Comparison of ENCODE assay signal across 22 cellular contexts in the genomic region with DNA sequence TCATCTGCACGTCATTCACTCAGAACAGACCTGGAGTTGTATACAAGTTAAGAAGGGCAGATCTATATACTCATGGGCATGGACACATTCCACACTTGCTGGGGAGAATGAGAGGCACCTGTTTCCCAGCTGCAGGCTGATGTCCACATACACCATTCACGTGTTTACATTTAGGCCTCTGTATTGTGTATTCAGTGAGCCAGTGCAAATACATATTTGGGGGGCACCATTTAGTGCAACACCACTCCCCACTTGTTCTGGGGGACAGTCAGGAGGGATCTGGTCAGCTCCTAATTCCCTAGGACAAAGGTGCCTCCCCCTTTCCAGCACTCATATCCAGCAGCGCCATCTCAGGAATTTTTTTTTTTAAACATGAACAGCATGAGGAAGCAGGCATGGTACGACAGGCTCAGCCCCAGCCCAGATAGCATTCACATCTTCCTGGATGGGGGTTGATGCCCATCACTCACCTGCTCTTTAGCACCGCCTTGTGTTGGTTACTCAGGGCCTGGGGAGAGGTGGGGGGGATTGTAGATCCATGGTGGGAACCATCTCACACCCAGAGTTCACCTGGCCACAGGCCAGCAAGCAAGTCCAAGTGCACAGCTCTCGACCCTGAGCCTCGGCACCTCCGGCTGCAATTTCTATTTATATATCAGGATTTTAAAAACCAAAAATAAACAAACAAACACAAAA. TPM values are rescaled to one million over a fixed set of nuclear protein-coding genes. Genes with fewer than 3 reads are reported as not detected.
DNase-seq lines count a peak whose midpoint lies in the region; ATAC-seq and TF ChIP-seq lines count a peak whose summit lies in the region.
"Had no signal": no experiment of that assay in that cellular context is flagged by ENCODE, and none has a peak within 500 bp of the region (broad histone marks: within the 10 kb centered on the region; RNA-seq: fewer than 3 reads in every experiment).

No MANE protein-coding gene starts in this region.

- peaks cover 26% of the 10 kb centered on the region for H3K4me1 ChIP-seq in CD8-positive, alpha-beta memory T cell (ENCODE audit: insufficient read depth, low read length)
- peaks cover 11% of the 10 kb centered on the region for H3K4me1 ChIP-seq in GM23338 (ENCODE audit: insufficient read depth)
- H3K4me1 ChIP-seq in OCI-LY1 (ENCODE audit: insufficient read depth, low read length, severe bottlenecking): peaks cover 46% of the 10 kb centered on the region

- CTCF ChIA-PET in CD8-positive, alpha-beta memory T cell (lab: Charles Lee): no interaction called here

- peak; percentile 21 to 53; a peak in 3 of 4 replicates for TF ChIP-seq CTCF in GM23338 (conservative IDR thresholded peaks at IDR 0.05; ENCODE audit: low read depth in 2 of 2)
- TF ChIP-seq CTCF in OCI-LY1 (IDR thresholded peaks at IDR 0.05; ENCODE audit: low read length): peak; percentile 33; the same call in 1 of the 2 replicates

- H3K36me3 Mint-ChIP-seq in CD8-positive, alpha-beta memory T cell: peaks cover 0 to 12% (median 0%) of the 10 kb centered on the region in 3 donors
- H3K36me3 Mint-ChIP-seq in GM23338 (ENCODE audit: low read depth): peaks cover 11% of the 10 kb centered on the region
- peaks cover 2% of the 10 kb centered on the region in 2 donors for H3K36me3 Mint-ChIP-seq in activated T-cell treated with anti-CD3 and anti-CD28 coated beads, Interleukin-2, amount 50 U/mL, for 72 hours (ENCODE audit: insufficient read depth in 2 of 2)
- H3K36me3 Mint-ChIP-seq: stimulated activated memory B cell treated with anti-CD40 and anti-IgM and Interleukin-4, amounts not matched to agents 10 μg/mL and 1 μg/mL and 100 μg/mL, for 72 hours had no signal

- peak overlapping the region in 1 of 7 donors; percentile 38 for H3K4me3 Mint-ChIP-seq in CD8-positive, alpha-beta memory T cell
- H3K4me3 Mint-ChIP-seq in GM23338: no peak overlapping the region
- H3K4me3 Mint-ChIP-seq in activated T-cell treated with anti-CD3 and anti-CD28 coated beads, Interleukin-2, amount 50 U/mL, for 72 hours: no peak overlapping the region
- H3K4me3 Mint-ChIP-seq: activated CD4-positive, alpha-beta memory T cell treated with anti-CD3 and anti-CD28 coated beads for 36 hours; stimulated activated memory B cell treated with anti-CD40 and anti-IgM and Interleukin-4, amounts not matched to agents 10 μg/mL and 1 μg/mL and 100 μg/mL, for 72 hours had no signal

- no peak overlapping the region for H3K4me2 ChIP-seq in GM23338
- H3K4me2 ChIP-seq in OCI-LY1 (ENCODE audit: low read length): no peak overlapping the region

- H2AFZ ChIP-seq in GM23338: peak overlapping the region; percentile 38; the same call in 1 of the 2 replicates
- peak overlapping the region; percentile 71; the same call in 1 of the 2 replicates for H2AFZ ChIP-seq in OCI-LY1 (ENCODE audit: low read length)

- H3K9me3 Mint-ChIP-seq in CD8-positive, alpha-beta memory T cell: no peaks in the 10 kb centered on the region
- peaks cover 21% of the 10 kb centered on the region for H3K9me3 Mint-ChIP-seq in GM23338
- no peaks in the 10 kb centered on the region for H3K9me3 Mint-ChIP-seq in activated T-cell treated with anti-CD3 and anti-CD28 coated beads, Interleukin-2, amount 50 U/mL, for 72 hours
- H3K9me3 Mint-ChIP-seq: activated CD4-positive, alpha-beta memory T cell treated with anti-CD3 and anti-CD28 coated beads for 36 hours; stimulated activated memory B cell treated with anti-CD40 and anti-IgM and Interleukin-4, amounts not matched to agents 10 μg/mL and 1 μg/mL and 100 μg/mL, for 72 hours had no signal

- H3K9ac ChIP-seq in OCI-LY1 (ENCODE audit: low read length): no peak overlapping the region

- H3K9me2 ChIP-seq in GM23338 (ENCODE audit: insufficient read depth) (no peaks in the 10 kb centered on the region), OCI-LY1 (ENCODE audit: low read depth, low read length) (no peaks in the 10 kb centered on the region)

- no peaks in the 10 kb centered on the region for H3K27me3 Mint-ChIP-seq in CD8-positive, alpha-beta memory T cell
- H3K27me3 Mint-ChIP-seq in GM23338 (ENCODE audit: insufficient read depth, low read depth, poor library complexity): peaks cover 14% of the 10 kb centered on the region
- H3K27me3 Mint-ChIP-seq in activated T-cell treated with anti-CD3 and anti-CD28 coated beads, Interleukin-2, amount 50 U/mL, for 72 hours (ENCODE audit: low read depth): no peaks in the 10 kb centered on the region
- H3K27me3 Mint-ChIP-seq: activated CD4-positive, alpha-beta memory T cell treated with anti-CD3 and anti-CD28 coated beads for 36 hours; stimulated activated memory B cell treated with anti-CD40 and anti-IgM and Interleukin-4, amounts not matched to agents 10 μg/mL and 1 μg/mL and 100 μg/mL, for 72 hours had no signal

- H3K27ac Mint-ChIP-seq in CD8-positive, alpha-beta memory T cell: peak overlapping the region in 6 of 8 donors; percentile 8 to 70 (median 26)
- no peak overlapping the region for H3K27ac Mint-ChIP-seq in GM23338
- H3K27ac Mint-ChIP-seq in activated T-cell treated with anti-CD3 and anti-CD28 coated beads, Interleukin-2, amount 50 U/mL, for 72 hours: no peak overlapping the region
- H3K27ac Mint-ChIP-seq: activated CD4-positive, alpha-beta memory T cell treated with anti-CD3 and anti-CD28 coated beads for 36 hours; brain had no signal

- H3K36me3 ChIP-seq in CD8-positive, alpha-beta memory T cell (ENCODE audit: insufficient read depth, low read length): no peaks in the 10 kb centered on the region
- H3K36me3 ChIP-seq in GM23338 (ENCODE audit: insufficient read depth) (no peaks in the 10 kb centered on the region), OCI-LY1 (ENCODE audit: insufficient read depth, low read length) (no peaks in the 10 kb centered on the region)

- H3K79me2 ChIP-seq in GM23338 (replicated peaks; ENCODE audit: insufficient read depth) (peaks cover 15% of the 10 kb centered on the region), OCI-LY1 (ENCODE audit: insufficient read depth, low read length) (peaks cover 12% of the 10 kb centered on the region)

- H3K9me3 ChIP-seq in CD8-positive, alpha-beta memory T cell (ENCODE audit: low read length): no peaks in the 10 kb centered on the region
- no peaks in the 10 kb centered on the region for H3K9me3 ChIP-seq in OCI-LY1 (ENCODE audit: low read length)
- H3K9me3 ChIP-seq: testis had no signal

- H4K20me1 ChIP-seq in GM23338 (replicated peaks; ENCODE audit: insufficient read depth): peaks cover 5% of the 10 kb centered on the region
- no peaks in the 10 kb centered on the region for H4K20me1 ChIP-seq in OCI-LY1 (ENCODE audit: insufficient read depth, low read length)

- H3K4me3 ChIP-seq in CD8-positive, alpha-beta memory T cell (ENCODE audit: low read length): no peak overlapping the region
- H3K4me3 ChIP-seq in GM23338 (no peak overlapping the region), OCI-LY1 (ENCODE audit: low read depth, low read length, poor library complexity, severe bottlenecking) (no peak overlapping the region)
- H3K4me3 ChIP-seq: GM12878, skin epidermis, testis had no signal

- H3K4me1 Mint-ChIP-seq in CD8-positive, alpha-beta memory T cell: peaks cover 27 to 61% (median 32%) of the 10 kb centered on the region in 3 donors
- H3K4me1 Mint-ChIP-seq in GM23338: peaks cover 2% of the 10 kb centered on the region; the same call in 1 of the 3 replicates
- peaks cover 24% of the 10 kb centered on the region for H3K4me1 Mint-ChIP-seq in activated T-cell treated with anti-CD3 and anti-CD28 coated beads, Interleukin-2, amount 50 U/mL, for 72 hours (ENCODE audit: low read depth)

- H3F3A ChIP-seq in GM23338 (replicated peaks; ENCODE audit: low read depth) (no peaks in the 10 kb centered on the region), OCI-LY1 (ENCODE audit: insufficient read depth, low read length) (peaks cover 7% of the 10 kb centered on the region; the same call in 1 of the 2 replicates)

- DNase-seq in CD8-positive, alpha-beta memory T cell: no peak
- peak; percentile 66 for DNase-seq in GM23338 (ENCODE audit: low spot score)
- DNase-seq in left kidney (ENCODE audit: low read depth, low spot score): peak; percentile 21
- DNase-seq in GM19238 (ENCODE audit: insufficient read length, low spot score): no peak
- DNase-seq in activated T-cell treated with anti-CD3 and anti-CD28 coated beads, Interleukin-2, amount 50 U/mL, for 72 hours: no peak
- DNase-seq: activated CD4-positive, alpha-beta memory T cell treated with anti-CD3 and anti-CD28 coated beads for 36 hours; activated CD4-positive, CD25-positive, alpha-beta regulatory T cell; activated gamma-delta T cell; DMS79; kidney glomerular epithelial cell; mammary epithelial cell; NCI-H2171 treated with DMSO at 0.1 percent for 48 hours; nucleus accumbens; stimulated activated CD4-positive, alpha-beta T cell treated with anti-CD3 and anti-CD28 coated beads, Interleukin-2, amount 100 ng/mL, for 24 hours; T-helper 9 cell; testis had no signal

- ATAC-seq in GM23338 (peak; percentile 4; the same call in 2 of the 3 replicates), SK-N-SH treated with all-trans-retinoic acid at 6 μM for 48 hours (no peak)
- no peak for ATAC-seq in activated T-cell treated with anti-CD3 and anti-CD28 coated beads, Interleukin-2, amount 50 U/mL, for 72 hours (replicated peaks in 1 of 2)
- ATAC-seq: GM12878; stimulated activated memory B cell treated with anti-CD40 and anti-IgM and Interleukin-4, amounts not matched to agents 10 μg/mL and 1 μg/mL and 100 μg/mL, for 72 hours had no signal

- H3K27me3 ChIP-seq in CD8-positive, alpha-beta memory T cell (ENCODE audit: insufficient read depth, low read length, poor library complexity, severe bottlenecking): no peaks in the 10 kb centered on the region
- H3K27me3 ChIP-seq in GM23338 (ENCODE audit: insufficient read depth): no peaks in the 10 kb centered on the region
- no peaks in the 10 kb centered on the region for H3K27me3 ChIP-seq in OCI-LY1 (ENCODE audit: insufficient read depth, low read length)
- H3K27me3 ChIP-seq: testis had no signal

- H3K27ac ChIP-seq in CD8-positive, alpha-beta memory T cell (ENCODE audit: low read depth, low read length): no peak overlapping the region
- H3K27ac ChIP-seq in GM23338 (ENCODE audit: low read depth): no peak overlapping the region
- H3K27ac ChIP-seq in OCI-LY1 (ENCODE audit: low read depth, low read length, poor library complexity, severe bottlenecking): peak overlapping the region; percentile 84
- H3K27ac ChIP-seq: skin epidermis, testis had no signal

- POLR2A ChIA-PET in CD8-positive, alpha-beta memory T cell (lab: Charles Lee): interaction anchor here (0.6 kb wide), 1 partner anchor 358 kb away, joined by 3 read pairs; no protein-coding TSS in a partner anchor

TF ChIP-seq in GM23338, 12 proteins besides CTCF, POLR2A, EP300 and RAD21 (continues in another document):
- TF ChIP-seq ZNF331 (CRISPR knock-in tag; IDR thresholded peaks at IDR 0.05; ENCODE audit: low read depth) (no peak), POLR2AphosphoS5 (IDR thresholded peaks at IDR 0.05; ENCODE audit: low read depth) (no peak)

RNA-seq across cellular contexts. Expression of a gene that starts 56.9 kb away (rescaled TPM):
- 1 to 10 TPM; 7.3 to 9.7 TPM for total RNA-seq in CD8-positive, alpha-beta memory T cell
- polyA plus RNA-seq in CD8-positive, alpha-beta memory T cell: 6.8 TPM
- total RNA-seq in GM23338 (2014; rRNA removed; shearing (Covaris generic)): 44.0 and 45.6 TPM in 2 replicates
- polyA plus RNA-seq in GM23338 (2016; fragmentation: Nextera tagmentation; extraction: Ambion mirVana): 13.1 and 14.4 TPM in 2 replicates
- total RNA-seq in activated T-cell treated with anti-CD3 and anti-CD28 coated beads, Interleukin-2, amount 50 U/mL, for 72 hours: 10 to 100 TPM; 13.3 to 14.9 TPM

Comparison
In these comparisons a context has a peak if more than half of its experiments do, and no peak if none do; other contexts are left out.
1. DNase-seq: peak in GM23338 (single experiment) and left kidney (single experiment); none in CD8-positive, alpha-beta memory T cell (0 of 5), GM19238 (single experiment) and activated T-cell treated with anti-CD3 and anti-CD28 coated beads, Interleukin-2, amount 50 U/mL, for 72 hours (0 of 2).
2. H3K27ac Mint-ChIP-seq: peak in CD8-positive, alpha-beta memory T cell (6 of 8); none in GM23338 (single experiment) and activated T-cell treated with anti-CD3 and anti-CD28 coated beads, Interleukin-2, amount 50 U/mL, for 72 hours (single experiment).